8 cellular contexts compared by ENCODE assay signal in the genomic region with DNA sequence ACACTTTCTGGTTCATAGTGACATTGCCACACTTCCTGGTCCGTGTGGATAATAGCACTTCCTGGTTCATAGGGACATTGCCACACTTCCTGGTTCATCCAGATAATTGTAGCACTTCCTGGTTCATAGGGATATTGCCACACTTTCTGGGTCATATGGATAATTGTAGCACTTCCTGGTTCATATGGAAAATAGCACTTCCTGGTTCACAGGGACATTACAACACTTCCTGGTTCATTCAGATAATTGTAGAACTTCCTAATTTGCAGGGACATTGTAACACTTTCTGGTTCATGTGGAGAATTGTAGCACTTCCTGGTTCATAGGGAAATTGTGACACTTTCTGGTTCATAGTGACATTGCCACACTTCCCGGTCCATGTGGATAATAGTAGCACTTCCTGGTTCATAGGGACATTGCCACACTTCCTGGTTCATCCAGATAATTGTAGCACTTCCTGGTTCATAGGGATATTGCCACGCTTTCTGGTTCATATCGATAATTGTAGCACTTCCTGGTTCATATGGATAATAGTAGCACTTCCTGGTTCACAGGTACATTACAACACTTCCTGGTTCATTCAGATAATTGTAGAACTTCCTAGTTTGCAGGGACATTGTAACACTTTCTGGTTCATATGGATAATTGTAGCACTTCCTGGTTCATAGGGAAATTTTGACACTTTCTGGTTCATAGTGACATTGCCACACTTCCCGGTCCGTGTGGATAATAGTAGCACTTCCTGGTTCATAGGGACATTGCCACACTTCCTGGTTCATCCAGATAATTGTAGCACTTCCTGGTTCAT. TPM values are rescaled to one million over a fixed set of nuclear protein-coding genes. Genes with fewer than 3 reads are reported as not detected.
DNase-seq lines count a peak whose midpoint lies in the region; ATAC-seq, FAIRE-seq and TF ChIP-seq lines count a peak whose summit lies in the region.
"Not testable (repeated sequence)": the region's sequence is repeated elsewhere in the genome, so short reads cannot be mapped to it uniquely, and the experiment has no call there.

No MANE protein-coding gene starts in this region.

- peak overlapping the region; percentile 91 for H3K27ac Mint-ChIP-seq in activated CD4-positive, alpha-beta memory T cell treated with anti-CD3 and anti-CD28 coated beads, Interleukin-2, amount 10 ng/mL, durations not matched to agents 7 days and 5 days
- peak overlapping the region; percentile 84 to 96 for H3K27ac Mint-ChIP-seq in activated naive CD4-positive, alpha-beta T cell treated with anti-CD3 and anti-CD28 coated beads, Interleukin-2, amount 50 U/mL, for 72 hours
- H3K27ac Mint-ChIP-seq in nephron, result peak overlapping the region; percentile 84 to 93 (median 86)

- H4K5ac ChIP-seq in H1 (ENCODE audit: insufficient read length, low read depth, low read length), result not testable (repeated sequence)

- H3K4me3 Mint-ChIP-seq in activated CD4-positive, alpha-beta memory T cell treated with anti-CD3 and anti-CD28 coated beads, Interleukin-2, amount 10 ng/mL, durations not matched to agents 7 days and 5 days, result peak overlapping the region; percentile 36
- not testable (repeated sequence) for H3K4me3 Mint-ChIP-seq in nephron

- not testable (repeated sequence) for TF ChIP-seq EP300 in Ishikawa (IDR thresholded peaks at IDR 0.05; ENCODE audit: borderline replicate concordance); H1 (IDR thresholded peaks at IDR 0.05; ENCODE audit: borderline replicate concordance in 1 of 2, low read depth in 2 of 2, low read length in 2 of 2)

- H2BK120ac ChIP-seq in H1 (replicated peaks; ENCODE audit: low read depth, low read length), result not testable (repeated sequence)

- not testable (repeated sequence) for H3K23me2 ChIP-seq in H1 (ENCODE audit: low read depth, low read length)

- H3K9me3 ChIP-seq in SJCRH30 (replicated peaks); H1 (ENCODE audit: insufficient read depth in 2 of 2, low read depth in 1 of 2, low read length in 1 of 2); testis: not testable (repeated sequence)

- H2BK15ac ChIP-seq in H1 (ENCODE audit: low read length), result not testable (repeated sequence)

- DNase-seq in CD1c-positive myeloid dendritic cell (ENCODE audit: extremely low spot score), result peak; percentile 52
- peak; percentile 58 to 77 for DNase-seq in SJCRH30
- DNase-seq in activated CD4-positive, alpha-beta memory T cell treated with anti-CD3 and anti-CD28 coated beads, Interleukin-2, amount 10 ng/mL, durations not matched to agents 7 days and 5 days, result peak; percentile 35
- DNase-seq in activated naive CD4-positive, alpha-beta T cell treated with anti-CD3 and anti-CD28 coated beads, Interleukin-2, amount 50 U/mL, for 72 hours (ENCODE audit: low spot score in 2 of 2); H1 (ENCODE audit: low read depth in 1 of 2, low spot score in 2 of 2): not testable (repeated sequence)
- DNase-seq in testis, result peak; percentile 67

- POLR2A ChIA-PET in activated CD4-positive, alpha-beta memory T cell treated with anti-CD3 and anti-CD28 coated beads, Interleukin-2, amount 10 ng/mL, durations not matched to agents 7 days and 5 days (lab: Charles Lee); H1 (lab: Charles Lee; ENCODE audit: partially characterized antibody): not testable (repeated sequence)

- TF ChIP-seq POLR2A in H1 (IDR thresholded peaks at IDR 0.05; ENCODE audit: control extremely low read depth in 1 of 2, low read depth in 2 of 2, low read length in 2 of 2); testis (IDR thresholded peaks at IDR 0.05): not testable (repeated sequence)

- CTCF ChIA-PET in activated CD4-positive, alpha-beta memory T cell treated with anti-CD3 and anti-CD28 coated beads, Interleukin-2, amount 10 ng/mL, durations not matched to agents 7 days and 5 days (lab: Charles Lee); H1 (lab: Charles Lee; ENCODE audit: partially characterized antibody): not testable (repeated sequence)

- H3K9ac ChIP-seq in H1 (replicated peaks in 1 of 4; ENCODE audit: extremely low read depth in 1 of 4, low read depth in 3 of 4, low read length in 3 of 4), result not testable (repeated sequence)

- H3K4me1 Mint-ChIP-seq in activated CD4-positive, alpha-beta memory T cell treated with anti-CD3 and anti-CD28 coated beads, Interleukin-2, amount 10 ng/mL, durations not matched to agents 7 days and 5 days, result peaks cover 56% of the 10 kb centered on the region
- H3K4me1 Mint-ChIP-seq in nephron, result not testable (repeated sequence)

- H3K4me2 ChIP-seq in H1 (ENCODE audit: insufficient read depth in 1 of 2, low read depth in 2 of 2, low read length in 2 of 2), result not testable (repeated sequence)

- not testable (repeated sequence) for H3K14ac ChIP-seq in H1 (ENCODE audit: insufficient read length)

- not testable (repeated sequence) for TF ChIP-seq CTCF in H1 (IDR thresholded peaks at IDR 0.05; ENCODE audit: control extremely low read depth in 1 of 3, insufficient read depth in 1 of 3, low read depth in 1 of 3, low read length in 3 of 3); nephron (IDR thresholded peaks at IDR 0.05; ENCODE audit: unreplicated experiment in 3 of 3); testis (IDR thresholded peaks at IDR 0.05)

- H3K18ac ChIP-seq in H1 (ENCODE audit: extremely low read depth, low read length), result not testable (repeated sequence)

- not testable (repeated sequence) for H3K36me3 ChIP-seq in SJCRH30; testis (ENCODE audit: low read depth, missing control alignments)
- H3K36me3 ChIP-seq in H1 (ENCODE audit: control insufficient read depth in 2 of 4, insufficient read depth in 4 of 4, low read length in 3 of 4), result peaks cover 4 to 47% (median 31%) of the 10 kb centered on the region in 4 experiments; a peak in 7 of 8 replicates

- not testable (repeated sequence) for H3K27me3 Mint-ChIP-seq in activated CD4-positive, alpha-beta memory T cell treated with anti-CD3 and anti-CD28 coated beads, Interleukin-2, amount 10 ng/mL, durations not matched to agents 7 days and 5 days; nephron (ENCODE audit: low read depth)

- H3K4me1 ChIP-seq in SJCRH30; H1 (replicated peaks in 1 of 4; ENCODE audit: control insufficient read depth in 3 of 4, insufficient read depth in 4 of 4, low read length in 3 of 4); testis: not testable (repeated sequence)

- H2AK5ac ChIP-seq in H1 (ENCODE audit: low read depth, low read length), result not testable (repeated sequence)

- WGBS in H1 (ENCODE audit: extremely low coverage in 1 of 2, insufficient coverage in 1 of 2, insufficient read length in 1 of 2, insufficient replicate concordance in 2 of 2, low coverage in 1 of 2, low lambda C conversion rate in 2 of 2, missing lambda C conversion rate in 1 of 2), 2 experiments, result 92% methylated on average over 6 of the region's 6 CpGs; no CpG with 5 or more reads in 1 of the 2 experiments
- WGBS in testis, 2 donors, result 89% methylated on average over 6 of the region's 6 CpGs

- H3K23ac ChIP-seq in H1 (ENCODE audit: insufficient read length), result not testable (repeated sequence)

- H2BK5ac ChIP-seq in H1 (ENCODE audit: low read depth, low read length), result not testable (repeated sequence)

- ATAC-seq in activated naive CD4-positive, alpha-beta T cell treated with anti-CD3 and anti-CD28 coated beads, Interleukin-2, amount 50 U/mL, for 72 hours, result not testable (repeated sequence)

- intact Hi-C loops in testis (cut with DNase I; ENCODE audit: low total_unique reads), result not testable (repeated sequence)

- H3K27me3 ChIP-seq in SJCRH30; H1 (replicated peaks in 1 of 4; ENCODE audit: control insufficient read depth in 3 of 4, extremely low read depth in 1 of 4, insufficient read depth in 3 of 4, low read length in 3 of 4); testis: not testable (repeated sequence)

- not testable (repeated sequence) for H3K56ac ChIP-seq in H1 (replicated peaks; ENCODE audit: insufficient read length, low read depth, low read length)

- TF ChIP-seq RAD21 in Ishikawa (IDR thresholded peaks at IDR 0.05; ENCODE audit: low read depth); H1 (IDR thresholded peaks at IDR 0.05 in 1 of 2, conservative IDR thresholded peaks at IDR 0.05 in 1 of 2; ENCODE audit: low read depth in 2 of 2, low read length in 2 of 2): not testable (repeated sequence)

- FAIRE-seq in H1 (lab: Jason Lieb, UNC), result not testable (repeated sequence)

- not testable (repeated sequence) for H3K4ac ChIP-seq in H1 (replicated peaks; ENCODE audit: insufficient read length, low read depth, low read length)

- not testable (repeated sequence) for H2BK20ac ChIP-seq in H1 (ENCODE audit: low read length)

- H3K9me3 Mint-ChIP-seq in activated CD4-positive, alpha-beta memory T cell treated with anti-CD3 and anti-CD28 coated beads, Interleukin-2, amount 10 ng/mL, durations not matched to agents 7 days and 5 days, result peaks cover 44% of the 10 kb centered on the region
- peaks cover 41 to 56% of the 10 kb centered on the region in 2 donors for H3K9me3 Mint-ChIP-seq in activated naive CD4-positive, alpha-beta T cell treated with anti-CD3 and anti-CD28 coated beads, Interleukin-2, amount 50 U/mL, for 72 hours
- peaks cover 41% of the 10 kb centered on the region for H3K9me3 Mint-ChIP-seq in nephron

- not testable (repeated sequence) for H3K79me1 ChIP-seq in H1 (ENCODE audit: low read depth, low read length)

- H2BK12ac ChIP-seq in H1 (ENCODE audit: low read depth, low read length), result not testable (repeated sequence)

- H4K20me1 ChIP-seq in H1 (replicated peaks in 1 of 2; ENCODE audit: control insufficient read depth in 1 of 2, insufficient read depth in 2 of 2, low read length in 2 of 2), result not testable (repeated sequence)

- not testable (repeated sequence) for H4K8ac ChIP-seq in H1 (ENCODE audit: extremely low read depth, insufficient read depth, low read length)

- peak overlapping the region; percentile 51 for H3K27ac ChIP-seq in SJCRH30
- not testable (repeated sequence) for H3K27ac ChIP-seq in H1 (ENCODE audit: low read depth, low read length)
- peak overlapping the region; percentile 82 to 85 for H3K27ac ChIP-seq in testis

- not testable (repeated sequence) for H3K79me2 ChIP-seq in H1 (ENCODE audit: control insufficient read depth in 1 of 2, insufficient read depth in 2 of 2, low read length in 2 of 2)

- peaks cover 69% of the 10 kb centered on the region for H3K36me3 Mint-ChIP-seq in activated CD4-positive, alpha-beta memory T cell treated with anti-CD3 and anti-CD28 coated beads, Interleukin-2, amount 10 ng/mL, durations not matched to agents 7 days and 5 days (ENCODE audit: low read depth)
- H3K36me3 Mint-ChIP-seq in activated naive CD4-positive, alpha-beta T cell treated with anti-CD3 and anti-CD28 coated beads, Interleukin-2, amount 50 U/mL, for 72 hours, result peaks cover 68 to 72% of the 10 kb centered on the region in 2 donors
- peaks cover 65% of the 10 kb centered on the region for H3K36me3 Mint-ChIP-seq in nephron (ENCODE audit: low read depth)

- H3K4me3 ChIP-seq in SJCRH30, result peak overlapping the region; percentile 34; the same call in 1 of the 2 replicates
- not testable (repeated sequence) for H3K4me3 ChIP-seq in H1 (ENCODE audit: extremely low read depth in 1 of 4, insufficient read depth in 2 of 4, low read depth in 3 of 4, low read length in 4 of 4); testis

- H2AFZ ChIP-seq in H1 (ENCODE audit: low read length), result not testable (repeated sequence)

- not testable (repeated sequence) for H4K91ac ChIP-seq in H1 (replicated peaks; ENCODE audit: insufficient read length, low read length)

RNA-seq across cellular contexts. Expression of a gene that starts 60.0 kb away (rescaled TPM):
- total RNA-seq in SJCRH30 (2014; rRNA removed; shearing (Covaris generic)), result 156 and 166 TPM in 2 replicates
- total RNA-seq in activated CD4-positive, alpha-beta memory T cell treated with anti-CD3 and anti-CD28 coated beads, Interleukin-2, amount 10 ng/mL, durations not matched to agents 7 days and 5 days, result 100 to 1,000 TPM; 389 to 410 TPM
- 100 to 1,000 TPM in 1 of 2 donors, 10 to 100 TPM in 1; 64.1 to 158 TPM for total RNA-seq in activated naive CD4-positive, alpha-beta T cell treated with anti-CD3 and anti-CD28 coated beads, Interleukin-2, amount 50 U/mL, for 72 hours
- total RNA-seq in H1 (2021; fragmentation: NEBNext Ultra II Directional; extraction: Animal tissue kit (Norgen Biotek cat#: 25700)), result 46.9 and 47.8 TPM in 2 replicates
- polyA plus RNA-seq in H1 (2011; rRNA removed) (30.1 and 44.0 TPM in 2 replicates), testis (ENCODE audit: insufficient read depth, low read depth, low replicate concordance) (450 TPM)
- polyA plus RNA-seq in H1 (2011; cell fraction: cytosol; rRNA removed), result 33.5 TPM
- polyA plus RNA-seq in H1 (2011; cell fraction: nucleus; rRNA removed), result 29.9 TPM
- 71.0 to 90.9 TPM (median 85.7 TPM) in 4 replicates for polyA plus RNA-seq in H1 (2012, experiment 1 of 2)
- polyA plus RNA-seq in H1 (2012, experiment 2 of 2), result 90.6 TPM
- polyA plus RNA-seq in H1 (2013, experiment 1 of 2), result 70.9 TPM
- 85.5 TPM for polyA plus RNA-seq in H1 (2013, experiment 2 of 2)
- polyA minus RNA-seq in H1 (2011; rRNA and poly(A)+ RNA removed), result 10.0 TPM in 2 replicates
- 21.8 TPM for polyA minus RNA-seq in H1 (2011; cell fraction: cytosol; rRNA and poly(A)+ RNA removed)
- polyA minus RNA-seq in H1 (2011; cell fraction: nucleus; rRNA and poly(A)+ RNA removed), result 11.6 TPM
- total RNA-seq in testis, result 1,000 to 10,000 TPM in 1 of 2 donors, 100 to 1,000 TPM in 1; 733 to 1,032 TPM
